Comparison of ENCODE assay signal across 8 cellular contexts in the genomic region with DNA sequence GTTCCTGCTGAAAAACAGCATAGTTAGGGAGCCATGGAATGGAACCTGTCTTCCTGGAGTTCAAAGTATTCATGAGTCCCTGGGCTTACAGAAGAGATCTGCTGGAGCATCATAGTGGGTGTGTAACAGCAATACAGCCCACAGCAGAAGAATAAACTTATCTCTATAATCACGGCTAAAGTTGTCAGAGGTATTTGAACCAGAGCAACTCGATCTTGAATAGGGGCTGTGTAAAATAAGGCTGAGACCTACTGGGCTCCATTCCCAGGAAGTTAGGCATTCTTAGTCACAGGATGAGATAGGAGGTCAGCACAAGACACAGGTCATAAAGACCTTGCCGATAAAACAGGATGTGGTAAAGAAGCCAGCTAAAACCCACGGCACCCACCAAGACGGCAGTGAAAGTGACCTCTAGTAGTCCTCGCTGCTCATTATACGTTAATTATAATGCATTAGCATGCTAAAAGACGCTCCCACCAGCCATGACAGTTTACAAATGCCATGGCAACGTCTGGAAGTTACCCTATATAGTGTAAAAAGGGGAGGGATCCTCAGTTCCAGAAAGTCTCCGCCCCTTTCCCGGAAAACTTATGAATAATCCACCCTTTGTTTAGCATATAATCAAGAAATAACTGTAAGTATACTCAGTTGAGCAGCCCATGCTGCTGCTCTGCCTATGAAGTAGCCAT.
A peak's percentile ranks its signal among the peaks of the same experiment; 100 is the strongest.
DNase-seq lines count a peak whose midpoint lies in the region; FAIRE-seq and TF ChIP-seq lines count a peak whose summit lies in the region.

No MANE protein-coding gene starts in this region.

- no peak overlapping the region for H3K27ac ChIP-seq in neural progenitor cell

- no peaks in the 10 kb centered on the region for H3K27me3 ChIP-seq in neural progenitor cell

- H3K36me3 Mint-ChIP-seq in neural progenitor cell, result no peaks in the 10 kb centered on the region

- no peaks in the 10 kb centered on the region for H3K9me3 ChIP-seq in neural progenitor cell (ENCODE audit: low read depth)

- no peaks in the 10 kb centered on the region for H4K20me1 ChIP-seq in neural progenitor cell (ENCODE audit: low read depth)

- H3K36me3 ChIP-seq in neural progenitor cell, result no peaks in the 10 kb centered on the region

- H2AFZ ChIP-seq in neural progenitor cell (replicated peaks), result no peak overlapping the region

- H3K4me1 ChIP-seq in neural progenitor cell, result peaks cover 11% of the 10 kb centered on the region

- peak overlapping the region; percentile 50 for H3K27ac Mint-ChIP-seq in neural progenitor cell

- peaks cover 2% of the 10 kb centered on the region for H3K27me3 Mint-ChIP-seq in neural progenitor cell (ENCODE audit: insufficient read depth, low read depth)

- no peaks in the 10 kb centered on the region for H3K4me1 Mint-ChIP-seq in neural progenitor cell

- peaks cover 5% of the 10 kb centered on the region for H3F3A ChIP-seq in neural progenitor cell (ENCODE audit: low read depth)

- FAIRE-seq in GM19239 (lab: Jason Lieb, UNC), result peak; percentile 14

- no peak overlapping the region for H3K4me2 ChIP-seq in neural progenitor cell

- no peak overlapping the region for H3K9ac ChIP-seq in neural progenitor cell

- H3K4me3 Mint-ChIP-seq in neural progenitor cell, result no peak overlapping the region

- no peaks in the 10 kb centered on the region for H3K79me2 ChIP-seq in neural progenitor cell (ENCODE audit: low read depth)

- H3K4me3 ChIP-seq in cardiac fibroblast (replicated peaks in 1 of 2; ENCODE audit: low read depth in 2 of 2, low read length in 2 of 2) (peak overlapping the region in 1 of 2 donors; percentile 28), neural progenitor cell (no peak overlapping the region)

- TF ChIP-seq CTCF in cardiac fibroblast (IDR thresholded peaks at IDR 0.05; ENCODE audit: low read depth, low read length) (no peak), neural progenitor cell (IDR thresholded peaks at IDR 0.05) (no peak)

- peaks cover 7% of the 10 kb centered on the region for H3K9me3 Mint-ChIP-seq in neural progenitor cell

- no peak for DNase-seq in GM19239 (ENCODE audit: insufficient read length, low spot score)
- DNase-seq in OCI-M1 (lab: John Stamatoyannopoulos, UW), result peak; percentile 93
- peak; percentile 85 to 87 for DNase-seq in cardiac fibroblast (ENCODE audit: low read depth in 2 of 2)
- no peak for DNase-seq in neural progenitor cell (ENCODE audit: low spot score)
- DNase-seq in dedifferentiated amniotic fluid mesenchymal stem cell (ENCODE audit: extremely low spot score), result no peak
- DNase-seq in NCI-H1694 (lab: John Stamatoyannopoulos, UW), result no peak
- no peak for DNase-seq in activated naive CD4-positive, alpha-beta T cell (lab: John Stamatoyannopoulos, UW)
- no peak for DNase-seq in effector CD4-positive, alpha-beta T cell

Comparison
In these comparisons a context has a peak if more than half of its experiments do, and no peak if none do; other contexts are left out.
1. DNase-seq: peak in OCI-M1 (single experiment) and cardiac fibroblast (2 of 2); none in GM19239 (single experiment), neural progenitor cell (single experiment), dedifferentiated amniotic fluid mesenchymal stem cell (single experiment), NCI-H1694 (single experiment), activated naive CD4-positive, alpha-beta T cell (0 of 4) and effector CD4-positive, alpha-beta T cell (single experiment).